In genomic region chr13:35984287-35984686, GRCh38 we compare ENCODE assay signal across 14 cellular contexts.
DNase-seq lines count a peak whose midpoint lies in the region; FAIRE-seq and TF ChIP-seq lines count a peak whose summit lies in the region.
"Had no signal": no experiment of that assay in that cellular context is flagged by ENCODE, and none has a peak within 500 bp of the region (broad histone marks: within the 10 kb centered on the region; RNA-seq: fewer than 3 reads in every experiment).

No MANE protein-coding gene starts in this region.

- FAIRE-seq in astrocyte (lab: Jason Lieb, UNC): no peak
- FAIRE-seq: H54 had no signal

- H3K4me2 ChIP-seq in astrocyte (ENCODE audit: low read length): no peak overlapping the region
- H3K4me2 ChIP-seq: KMS-11, PC-9 had no signal

- no peaks in the 10 kb centered on the region for H3K27me3 Mint-ChIP-seq in astrocyte (ENCODE audit: low read depth, unreplicated experiment)
- peaks cover 4% of the 10 kb centered on the region for H3K27me3 Mint-ChIP-seq in glutamatergic neuron (ENCODE audit: unreplicated experiment)
- H3K27me3 Mint-ChIP-seq: CD4-positive, CD25-positive, alpha-beta regulatory T cell had no signal

- no peak overlapping the region for H3K4me3 Mint-ChIP-seq in astrocyte (ENCODE audit: unreplicated experiment)
- peak overlapping the region; percentile 1 for H3K4me3 Mint-ChIP-seq in glutamatergic neuron (ENCODE audit: unreplicated experiment)
- H3K4me3 Mint-ChIP-seq: CD4-positive, CD25-positive, alpha-beta regulatory T cell had no signal

- peak; percentile 15; the same call in 1 of the 2 replicates for TF ChIP-seq CTCF in BE2C (IDR thresholded peaks at IDR 0.05; ENCODE audit: low read depth, low read length)
- no peak for TF ChIP-seq CTCF in astrocyte (IDR thresholded peaks at IDR 0.05; ENCODE audit: insufficient read depth, low read depth, low read length)
- no peak for TF ChIP-seq CTCF in glutamatergic neuron (IDR thresholded peaks at IDR 0.05; ENCODE audit: partially characterized antibody, unreplicated experiment)

- H3K4me1 ChIP-seq in BE2C: peaks cover 18% of the 10 kb centered on the region
- peaks cover 13% of the 10 kb centered on the region for H3K4me1 ChIP-seq in astrocyte (ENCODE audit: insufficient read depth, low read length)

- no peaks in the 10 kb centered on the region for H4K20me1 ChIP-seq in astrocyte (ENCODE audit: insufficient read depth, low read length)

- peaks cover 2% of the 10 kb centered on the region for H3K4me1 Mint-ChIP-seq in astrocyte (ENCODE audit: low read depth, unreplicated experiment)
- H3K4me1 Mint-ChIP-seq in glutamatergic neuron (ENCODE audit: low read depth, unreplicated experiment): peaks cover 16% of the 10 kb centered on the region
- H3K4me1 Mint-ChIP-seq: CD4-positive, CD25-positive, alpha-beta regulatory T cell had no signal

- no peak overlapping the region for H3K9ac ChIP-seq in astrocyte (ENCODE audit: low read length)
- H3K9ac ChIP-seq: KMS-11 had no signal

- no peaks in the 10 kb centered on the region for H3K36me3 ChIP-seq in BE2C
- H3K36me3 ChIP-seq in astrocyte (ENCODE audit: insufficient read depth, low read length): no peaks in the 10 kb centered on the region
- H3K36me3 ChIP-seq: SJSA1 had no signal

- DNase-seq in BE2C (no peak), COR-L47 (lab: John Stamatoyannopoulos, UW) (peak; percentile 55), astrocyte (ENCODE audit: low read depth) (no peak), glutamatergic neuron (no peak), SIG-M5 treated with dmso at 0.1 percent for 504 hours (lab: John Stamatoyannopoulos, UW; ENCODE audit: unreplicated experiment) (no peak)
- DNase-seq in central memory CD4-positive, alpha-beta T cell: no peak
- no peak for DNase-seq in stimulated activated CD4-positive, alpha-beta T cell treated with anti-CD3 and anti-CD28 coated beads, Interleukin-4, amount 100 ng/mL, for 1 hour
- DNase-seq: CD4-positive, CD25-positive, alpha-beta regulatory T cell; NCI-H1048; PC-9; SW 1271 had no signal

- H3K27me3 ChIP-seq in BE2C: no peaks in the 10 kb centered on the region
- no peaks in the 10 kb centered on the region for H3K27me3 ChIP-seq in astrocyte (ENCODE audit: insufficient read depth, low read length)
- H3K27me3 ChIP-seq: SJSA1 had no signal

- H3K27ac Mint-ChIP-seq in astrocyte (ENCODE audit: unreplicated experiment): peak overlapping the region; percentile 35
- peak overlapping the region; percentile 85 for H3K27ac Mint-ChIP-seq in glutamatergic neuron (ENCODE audit: unreplicated experiment)
- H3K27ac Mint-ChIP-seq: CD4-positive, CD25-positive, alpha-beta regulatory T cell had no signal

- no peak overlapping the region for H3K27ac ChIP-seq in astrocyte (ENCODE audit: low read depth, low read length)
- H3K27ac ChIP-seq: KMS-11, PC-9, SJSA1 had no signal

- H3K36me3 Mint-ChIP-seq in astrocyte (ENCODE audit: low read depth, unreplicated experiment): no peaks in the 10 kb centered on the region
- H3K36me3 Mint-ChIP-seq in glutamatergic neuron (ENCODE audit: unreplicated experiment): no peaks in the 10 kb centered on the region
- H3K36me3 Mint-ChIP-seq: CD4-positive, CD25-positive, alpha-beta regulatory T cell had no signal

- H3K9me3 Mint-ChIP-seq in astrocyte (ENCODE audit: unreplicated experiment): peaks cover 7% of the 10 kb centered on the region
- peaks cover 5% of the 10 kb centered on the region for H3K9me3 Mint-ChIP-seq in glutamatergic neuron (ENCODE audit: unreplicated experiment)

- no peak overlapping the region for H2AFZ ChIP-seq in astrocyte (ENCODE audit: low read depth, low read length)
- H2AFZ ChIP-seq: PC-9 had no signal

- H3K79me2 ChIP-seq in astrocyte (ENCODE audit: insufficient read depth, low read length): no peaks in the 10 kb centered on the region

- H3K4me3 ChIP-seq in BE2C (ENCODE audit: low read depth, low read length) (no peak overlapping the region), astrocyte (ENCODE audit: insufficient read depth, low read depth, low read length) (no peak overlapping the region)
- H3K4me3 ChIP-seq: PC-9, SJSA1 had no signal

- no peaks in the 10 kb centered on the region; the same call in 1 of the 2 replicates for H3K9me3 ChIP-seq in BE2C
- H3K9me3 ChIP-seq in astrocyte (ENCODE audit: insufficient read depth, low read depth, low read length): peaks cover 4% of the 10 kb centered on the region
